Comparison of ENCODE assay signal across 1 cellular context in the genomic region with DNA sequence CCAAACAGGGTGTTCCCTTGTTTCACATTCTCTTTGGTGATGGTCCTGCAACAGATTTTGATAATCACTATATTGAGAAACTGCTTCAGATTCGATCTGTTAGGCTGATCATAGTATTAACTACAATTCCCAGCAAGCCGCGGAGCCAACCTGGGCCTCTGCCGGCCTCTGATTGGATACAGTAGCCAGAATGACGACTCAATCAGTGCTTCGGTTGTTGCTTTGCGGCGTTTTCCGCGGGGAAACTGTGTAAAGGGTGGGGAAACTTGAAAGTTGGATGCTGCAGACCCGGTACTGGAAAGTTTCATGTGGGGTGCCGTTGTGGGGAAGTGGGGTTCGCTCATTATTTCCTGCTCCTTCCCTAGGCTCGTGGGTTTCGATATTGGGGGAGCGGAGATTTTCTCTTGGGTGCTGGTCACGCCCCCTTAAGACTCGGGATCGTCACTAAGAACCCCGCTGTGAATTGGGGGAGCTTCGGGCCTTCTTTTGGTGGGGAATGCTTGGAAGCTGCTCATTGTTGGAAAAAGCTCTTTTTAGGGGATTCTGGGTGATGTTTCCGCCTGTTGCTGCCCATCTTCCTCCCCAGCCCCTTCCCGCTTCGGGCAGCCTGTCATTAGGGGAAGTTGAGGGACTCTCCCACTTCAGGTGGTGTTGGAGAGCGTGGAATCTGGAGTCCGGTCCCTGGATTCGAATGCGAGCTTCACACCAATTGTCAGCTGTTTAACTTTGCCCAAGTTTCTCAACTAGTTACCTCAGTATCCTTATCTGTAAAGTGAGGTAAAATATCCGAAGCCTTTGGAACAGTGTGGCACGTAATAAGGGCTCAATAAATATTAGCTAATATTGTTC.
TF ChIP-seq lines count a peak whose summit lies in the region.

A gene (plus strand): TSS at position 217 of the 849 bp plus-strand sequence.

TF ChIP-seq in WTC11, 78 proteins besides CTCF, POLR2A, EP300 and RAD21 (continued from another document):
- TF ChIP-seq ATF1 (CRISPR knock-in tag; IDR thresholded peaks at IDR 0.05), result no peak
- TF ChIP-seq, protein P1, sequence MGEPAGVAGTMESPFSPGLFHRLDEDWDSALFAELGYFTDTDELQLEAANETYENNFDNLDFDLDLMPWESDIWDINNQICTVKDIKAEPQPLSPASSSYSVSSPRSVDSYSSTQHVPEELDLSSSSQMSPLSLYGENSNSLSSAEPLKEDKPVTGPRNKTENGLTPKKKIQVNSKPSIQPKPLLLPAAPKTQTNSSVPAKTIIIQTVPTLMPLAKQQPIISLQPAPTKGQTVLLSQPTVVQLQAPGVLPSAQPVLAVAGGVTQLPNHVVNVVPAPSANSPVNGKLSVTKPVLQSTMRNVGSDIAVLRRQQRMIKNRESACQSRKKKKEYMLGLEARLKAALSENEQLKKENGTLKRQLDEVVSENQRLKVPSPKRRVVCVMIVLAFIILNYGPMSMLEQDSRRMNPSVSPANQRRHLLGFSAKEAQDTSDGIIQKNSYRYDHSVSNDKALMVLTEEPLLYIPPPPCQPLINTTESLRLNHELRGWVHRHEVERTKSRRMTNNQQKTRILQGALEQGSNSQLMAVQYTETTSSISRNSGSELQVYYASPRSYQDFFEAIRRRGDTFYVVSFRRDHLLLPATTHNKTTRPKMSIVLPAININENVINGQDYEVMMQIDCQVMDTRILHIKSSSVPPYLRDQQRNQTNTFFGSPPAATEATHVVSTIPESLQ (CRISPR knock-in tag; IDR thresholded peaks at IDR 0.05), result no peak
- TF ChIP-seq, protein P2, sequence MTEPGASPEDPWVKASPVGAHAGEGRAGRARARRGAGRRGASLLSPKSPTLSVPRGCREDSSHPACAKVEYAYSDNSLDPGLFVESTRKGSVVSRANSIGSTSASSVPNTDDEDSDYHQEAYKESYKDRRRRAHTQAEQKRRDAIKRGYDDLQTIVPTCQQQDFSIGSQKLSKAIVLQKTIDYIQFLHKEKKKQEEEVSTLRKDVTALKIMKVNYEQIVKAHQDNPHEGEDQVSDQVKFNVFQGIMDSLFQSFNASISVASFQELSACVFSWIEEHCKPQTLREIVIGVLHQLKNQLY (CRISPR knock-in tag; IDR thresholded peaks at IDR 0.05), result no peak
- TF ChIP-seq FOXK1 (CRISPR knock-in tag; IDR thresholded peaks at IDR 0.05), result no peak
